ENCODE assay signal across 8 cellular contexts in genomic region chr16:12803203-12804093, GRCh38. TPM values are rescaled to one million over a fixed set of nuclear protein-coding genes. Genes with fewer than 3 reads are reported as not detected.
A peak's percentile ranks its signal among the peaks of the same experiment; 100 is the strongest.
DNase-seq lines count a peak whose midpoint lies in the region; ATAC-seq and TF ChIP-seq lines count a peak whose summit lies in the region.

Gene CPPED1 (minus strand): TSS chr16:12803887. CDS start chr16:12803776, 111 bp downstream.

- H3K4me1 ChIP-seq in upper lobe of left lung, result peaks cover 12 to 36% (median 26%) of the 10 kb centered on the region in 4 donors

- TF ChIP-seq CTCF in GM12865 (IDR thresholded peaks at IDR 0.05; ENCODE audit: insufficient read depth, low read depth, low read length, missing control alignments) (no peak), progenitor cell of endocrine pancreas (IDR thresholded peaks at IDR 0.05; ENCODE audit: unreplicated experiment) (no peak), upper lobe of left lung (IDR thresholded peaks at IDR 0.05) (peak in 1 of 6 experiments; percentile 24)

- H3K27ac Mint-ChIP-seq in T-helper 1 cell treated with Interleukin-12 subunit alpha and Interleukin-12 subunit beta and Interleukin-4 antibody, amounts not matched to agents 30 μg/mL and 1 μg/mL, for 36 hours, result peak within 1 kb of the TSS; percentile 91
- H3K27ac Mint-ChIP-seq in progenitor cell of endocrine pancreas, result peak within 1 kb of the TSS; percentile 95

- H3K27me3 ChIP-seq in upper lobe of left lung, result no peaks in the 10 kb centered on the region

- H3K4me3 ChIP-seq in GM12865 (ENCODE audit: low read depth, low read length), result peak within 1 kb of the TSS; percentile 97
- H3K4me3 ChIP-seq in upper lobe of left lung, result peak within 1 kb of the TSS; percentile 61 to 68 (median 62)

- peaks cover 12% of the 10 kb centered on the region for H3K36me3 Mint-ChIP-seq in T-helper 1 cell treated with Interleukin-12 subunit alpha and Interleukin-12 subunit beta and Interleukin-4 antibody, amounts not matched to agents 30 μg/mL and 1 μg/mL, for 36 hours (ENCODE audit: low read depth)
- peaks cover 1% of the 10 kb centered on the region for H3K36me3 Mint-ChIP-seq in progenitor cell of endocrine pancreas (ENCODE audit: insufficient read depth)

- 6 to 9% methylated on average over 22 to 52 of the region's 56 CpGs for WGBS in upper lobe of left lung, 2 donors

- no peaks in the 10 kb centered on the region for H3K9me3 ChIP-seq in upper lobe of left lung

- TF ChIP-seq EP300 in upper lobe of left lung (IDR thresholded peaks at IDR 0.05), result no peak

- intact Hi-C loops in left cardiac atrium (cut with DNase I), result no loop called here

- peaks cover 34% of the 10 kb centered on the region for H3K4me1 Mint-ChIP-seq in T-helper 1 cell treated with Interleukin-12 subunit alpha and Interleukin-12 subunit beta and Interleukin-4 antibody, amounts not matched to agents 30 μg/mL and 1 μg/mL, for 36 hours (ENCODE audit: low read depth)
- peaks cover 15% of the 10 kb centered on the region for H3K4me1 Mint-ChIP-seq in progenitor cell of endocrine pancreas (ENCODE audit: low read depth)

- DNase-seq in GM12865 (ENCODE audit: low read depth) (peak; percentile 97), NCI-H1436 treated with DMSO at 0.1 percent for 48 hours (lab: John Stamatoyannopoulos, UW) (peak; percentile 42), amniotic stem cell (lab: John Stamatoyannopoulos, UW) (peak; percentile 83), left cardiac atrium (peak; percentile 97), progenitor cell of endocrine pancreas (ENCODE audit: low spot score, unreplicated experiment) (peak; percentile 79), upper lobe of left lung (peak; percentile 93 to 97)

- no peaks in the 10 kb centered on the region for H3K27me3 Mint-ChIP-seq in T-helper 1 cell treated with Interleukin-12 subunit alpha and Interleukin-12 subunit beta and Interleukin-4 antibody, amounts not matched to agents 30 μg/mL and 1 μg/mL, for 36 hours (ENCODE audit: low read depth)
- no peaks in the 10 kb centered on the region for H3K27me3 Mint-ChIP-seq in progenitor cell of endocrine pancreas

- H3K4me3 Mint-ChIP-seq in T-helper 1 cell treated with Interleukin-12 subunit alpha and Interleukin-12 subunit beta and Interleukin-4 antibody, amounts not matched to agents 30 μg/mL and 1 μg/mL, for 36 hours, result peak within 1 kb of the TSS; percentile 93
- H3K4me3 Mint-ChIP-seq in progenitor cell of endocrine pancreas (ENCODE audit: low read depth), result peak within 1 kb of the TSS; percentile 94

- peak within 1 kb of the TSS; percentile 81 to 93 (median 88) for H3K27ac ChIP-seq in upper lobe of left lung

- peak in 2 of 4 donors; percentile 24 to 62 for TF ChIP-seq POLR2A in upper lobe of left lung (IDR thresholded peaks at IDR 0.05)

- peak; percentile 82 for ATAC-seq in HG02678 (IDR thresholded peaks at IDR 0.05; ENCODE audit: unreplicated experiment)
- ATAC-seq in left cardiac atrium, result peak; percentile 96 to 98
- ATAC-seq in upper lobe of left lung (ENCODE audit: low FRiP score in 2 of 2), result peak; percentile 97 to 99

- no peaks in the 10 kb centered on the region for H3K9me3 Mint-ChIP-seq in T-helper 1 cell treated with Interleukin-12 subunit alpha and Interleukin-12 subunit beta and Interleukin-4 antibody, amounts not matched to agents 30 μg/mL and 1 μg/mL, for 36 hours
- peaks cover 3% of the 10 kb centered on the region for H3K9me3 Mint-ChIP-seq in progenitor cell of endocrine pancreas (ENCODE audit: low read depth)

- no peaks in the 10 kb centered on the region for H3K36me3 ChIP-seq in upper lobe of left lung

RNA-seq across cellular contexts. Expression of gene CPPED1, which starts in this region (rescaled TPM):
- total RNA-seq in left cardiac atrium (10 to 100 TPM; 12.0 to 12.4 TPM), progenitor cell of endocrine pancreas (11.6 and 13.2 TPM in 2 replicates), upper lobe of left lung (10 to 100 TPM; 12.5 to 32.5 (median 23.1) TPM)

Comparison
In these comparisons a context has a peak if more than half of its experiments do, and no peak if none do; other contexts are left out.
1. Peak in every context shown above with its lines: DNase-seq, ATAC-seq, H3K4me3 ChIP-seq and H3K27ac ChIP-seq.
2. DNase-seq: peak in every context shown above with its lines; median percentile 97 in GM12865; 97 in left cardiac atrium; 95 in upper lobe of left lung; 83 in amniotic stem cell; 79 in progenitor cell of endocrine pancreas; 42 in NCI-H1436 treated with DMSO at 0.1 percent for 48 hours.